Comparison of ENCODE assay signal across 2 cellular contexts in the genomic region with DNA sequence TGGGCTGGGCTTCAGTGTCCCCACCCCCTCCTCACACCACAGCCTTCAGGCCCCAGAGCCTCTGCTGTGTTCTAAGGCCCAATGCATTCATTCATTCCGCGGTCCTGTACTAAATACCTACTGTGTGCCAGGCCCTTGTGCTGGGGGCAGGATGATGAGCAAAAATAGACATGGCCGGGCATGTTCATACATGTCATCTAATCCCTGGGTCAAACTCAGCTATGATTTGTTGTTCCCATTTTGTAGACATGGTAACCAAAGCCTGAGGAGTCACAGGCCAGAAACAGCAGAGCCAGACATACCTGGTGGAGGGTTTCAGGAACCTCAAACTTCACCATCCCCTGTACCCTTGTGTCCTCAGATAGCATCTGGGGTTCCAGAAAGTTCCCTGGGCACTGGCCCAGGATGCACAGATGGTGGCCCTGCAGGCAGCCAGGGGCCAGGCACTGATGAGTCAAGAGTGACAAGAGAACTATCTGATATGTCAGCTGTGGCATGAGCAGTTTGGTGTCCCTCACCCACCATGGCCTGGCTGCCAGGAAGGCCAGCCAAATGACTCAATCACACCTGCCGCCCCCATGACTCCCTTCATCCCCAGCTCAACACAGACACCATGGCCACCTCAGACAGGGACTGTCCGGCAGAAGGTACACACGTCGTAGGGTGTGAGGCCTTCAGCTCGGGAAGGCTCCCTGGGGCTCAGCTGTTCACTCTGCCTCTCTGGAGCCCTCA.
TF ChIP-seq lines count a peak whose summit lies in the region.

No MANE protein-coding gene starts in this region.

TF ChIP-seq in GM12891, 5 proteins besides CTCF, POLR2A, EP300 and RAD21:
- TF ChIP-seq POLR2AphosphoS5 (IDR thresholded peaks at IDR 0.05; ENCODE audit: low read depth, low read length) (no peak), PAX5 (IDR thresholded peaks at IDR 0.05; ENCODE audit: insufficient read depth, low read length, severe bottlenecking) (no peak), TAF1 (IDR thresholded peaks at IDR 0.05; ENCODE audit: low read depth, low read length) (no peak), POU2F2 (IDR thresholded peaks at IDR 0.05; ENCODE audit: low read depth, low read length) (no peak), SPI1 (IDR thresholded peaks at IDR 0.05; ENCODE audit: low read depth, low read length) (no peak)

TF ChIP-seq in H1, 55 proteins besides CTCF, POLR2A, EP300 and RAD21:
- TF ChIP-seq ASH2L (IDR thresholded peaks at IDR 0.05; ENCODE audit: low read length) (no peak), CHD7 (IDR thresholded peaks at IDR 0.05; ENCODE audit: insufficient replicate concordance, low read length) (no peak), SRF (IDR thresholded peaks at IDR 0.05; ENCODE audit: low read depth, low read length) (no peak), BCL11A (IDR thresholded peaks at IDR 0.05; ENCODE audit: low read depth in 2 of 2, low read length in 2 of 2) (no peak), TAF1 (IDR thresholded peaks at IDR 0.05; ENCODE audit: low read depth, low read length) (no peak), NRF1 (IDR thresholded peaks at IDR 0.05; ENCODE audit: low read depth, low read length) (no peak), TCF12 (IDR thresholded peaks at IDR 0.05; ENCODE audit: low read depth, low read length) (no peak), SIN3A (conservative IDR thresholded peaks at IDR 0.05 in 1 of 2, IDR thresholded peaks at IDR 0.05 in 1 of 2; ENCODE audit: low read depth in 1 of 2, low read length in 2 of 2) (no peak), RFX5 (IDR thresholded peaks at IDR 0.05; ENCODE audit: borderline replicate concordance, low read depth, low read length) (no peak), SP4 (IDR thresholded peaks at IDR 0.05; ENCODE audit: low read length) (no peak), JUN (IDR thresholded peaks at IDR 0.05; ENCODE audit: low read depth, low read length) (no peak), CREB1 (IDR thresholded peaks at IDR 0.05) (no peak), RBBP5 (IDR thresholded peaks at IDR 0.05; ENCODE audit: borderline replicate concordance, low read depth, low read length) (no peak), ATF2 (IDR thresholded peaks at IDR 0.05; ENCODE audit: low read length) (no peak), CHD1 (IDR thresholded peaks at IDR 0.05; ENCODE audit: low read depth, low read length) (no peak), BACH1 (IDR thresholded peaks at IDR 0.05; ENCODE audit: low read length) (no peak), NANOG (IDR thresholded peaks at IDR 0.05; ENCODE audit: insufficient read depth, low read depth, low read length, poor library complexity, severe bottlenecking) (no peak)
- TF ChIP-seq, protein P1, sequence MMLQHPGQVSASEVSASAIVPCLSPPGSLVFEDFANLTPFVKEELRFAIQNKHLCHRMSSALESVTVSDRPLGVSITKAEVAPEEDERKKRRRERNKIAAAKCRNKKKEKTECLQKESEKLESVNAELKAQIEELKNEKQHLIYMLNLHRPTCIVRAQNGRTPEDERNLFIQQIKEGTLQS (IDR thresholded peaks at IDR 0.05; ENCODE audit: insufficient read depth, low read depth, low read length): no peak
